ENCODE assay signal across 18 cellular contexts in genomic region chr21:36480618-36481017, GRCh38. TPM values are rescaled to one million over a fixed set of nuclear protein-coding genes. Genes with fewer than 3 reads are reported as not detected.
DNase-seq lines count a peak whose midpoint lies in the region; ATAC-seq, FAIRE-seq and TF ChIP-seq lines count a peak whose summit lies in the region.
"Had no signal": no experiment of that assay in that cellular context is flagged by ENCODE, and none has a peak within 500 bp of the region (broad histone marks: within the 10 kb centered on the region; RNA-seq: fewer than 3 reads in every experiment).

No MANE protein-coding gene starts in this region.

- DNase-seq in astrocyte (ENCODE audit: low read depth) (no peak), left lobe of liver (ENCODE audit: low spot score) (no peak), neural progenitor cell (ENCODE audit: low spot score) (no peak), upper lobe of right lung (no peak), foreskin fibroblast (no peak), NCI-H2227 (lab: John Stamatoyannopoulos, UW; ENCODE audit: unreplicated experiment) (no peak)
- DNase-seq: Calu3; CD8-positive, alpha-beta T cell; DMS79 treated with DMSO at 0.1 percent for 48 hours; GF-D8; GM23248; KBM-7 had no signal

- peaks cover 3% of the 10 kb centered on the region for H3K9me3 Mint-ChIP-seq in astrocyte (ENCODE audit: unreplicated experiment)
- no peaks in the 10 kb centered on the region for H3K9me3 Mint-ChIP-seq in neural progenitor cell
- H3K9me3 Mint-ChIP-seq: CD8-positive, alpha-beta T cell; IgD-negative memory B cell had no signal

- H3K36me3 Mint-ChIP-seq in astrocyte (ENCODE audit: low read depth, unreplicated experiment) (peaks cover 3% of the 10 kb centered on the region), neural progenitor cell (no peaks in the 10 kb centered on the region)
- H3K36me3 Mint-ChIP-seq: CD8-positive, alpha-beta T cell; IgD-negative memory B cell had no signal

- no peaks in the 10 kb centered on the region for H3K27me3 Mint-ChIP-seq in astrocyte (ENCODE audit: low read depth, unreplicated experiment)
- peaks cover 5% of the 10 kb centered on the region for H3K27me3 Mint-ChIP-seq in neural progenitor cell (ENCODE audit: insufficient read depth, low read depth)
- H3K27me3 Mint-ChIP-seq: IgD-negative memory B cell had no signal

- H3K27me3 ChIP-seq in astrocyte (ENCODE audit: insufficient read depth, low read length) (no peaks in the 10 kb centered on the region), neural progenitor cell (no peaks in the 10 kb centered on the region), upper lobe of right lung (no peaks in the 10 kb centered on the region)
- H3K27me3 ChIP-seq: BLaER1 had no signal

- TF ChIP-seq CTCF in astrocyte (IDR thresholded peaks at IDR 0.05; ENCODE audit: insufficient read depth, low read depth, low read length) (no peak), neural progenitor cell (IDR thresholded peaks at IDR 0.05) (no peak), upper lobe of right lung (IDR thresholded peaks at IDR 0.05) (no peak), foreskin fibroblast (IDR thresholded peaks at IDR 0.05; ENCODE audit: low read depth, low read length) (no peak)

- H3K79me2 ChIP-seq in astrocyte (ENCODE audit: insufficient read depth, low read length) = no peaks in the 10 kb centered on the region
- H3K79me2 ChIP-seq in neural progenitor cell (ENCODE audit: low read depth) = no peaks in the 10 kb centered on the region

- H3K36me3 ChIP-seq in astrocyte (ENCODE audit: insufficient read depth, low read length) (no peaks in the 10 kb centered on the region), neural progenitor cell (no peaks in the 10 kb centered on the region), upper lobe of right lung (no peaks in the 10 kb centered on the region)
- H3K36me3 ChIP-seq: BLaER1, HAP-1 had no signal

- no peaks in the 10 kb centered on the region for H3F3A ChIP-seq in neural progenitor cell (ENCODE audit: low read depth)

- H3K9me3 ChIP-seq in astrocyte (ENCODE audit: insufficient read depth, low read depth, low read length) (no peaks in the 10 kb centered on the region), neural progenitor cell (ENCODE audit: low read depth) (no peaks in the 10 kb centered on the region), upper lobe of right lung (no peaks in the 10 kb centered on the region)
- H3K9me3 ChIP-seq: A549, BLaER1, HAP-1 had no signal

- H3K4me1 ChIP-seq in astrocyte (ENCODE audit: insufficient read depth, low read length) (peaks cover 27% of the 10 kb centered on the region), neural progenitor cell (no peaks in the 10 kb centered on the region), upper lobe of right lung (peaks cover 4% of the 10 kb centered on the region)
- H3K4me1 ChIP-seq: BLaER1, HAP-1 had no signal

- no peak overlapping the region for H3K4me3 ChIP-seq in astrocyte (ENCODE audit: insufficient read depth, low read depth, low read length)
- no peak overlapping the region for H3K4me3 ChIP-seq in neural progenitor cell
- H3K4me3 ChIP-seq in upper lobe of right lung = no peak overlapping the region
- H3K4me3 ChIP-seq in foreskin fibroblast (ENCODE audit: low read depth in 1 of 2, low read length in 2 of 2) = no peak overlapping the region
- H3K4me3 ChIP-seq: A549, BLaER1, GM23248, HAP-1 had no signal

- H4K20me1 ChIP-seq in astrocyte (ENCODE audit: insufficient read depth, low read length) = no peaks in the 10 kb centered on the region
- H4K20me1 ChIP-seq in neural progenitor cell (ENCODE audit: low read depth) = no peaks in the 10 kb centered on the region
- H4K20me1 ChIP-seq: BLaER1 had no signal

- peak; percentile 9 for ATAC-seq in left lobe of liver
- no peak for ATAC-seq in upper lobe of right lung
- no peak for ATAC-seq in HG03196 (IDR thresholded peaks at IDR 0.05; ENCODE audit: unreplicated experiment)
- ATAC-seq: A549; CD8-positive, alpha-beta T cell had no signal

- H3K4me3 Mint-ChIP-seq in astrocyte (ENCODE audit: unreplicated experiment) = no peak overlapping the region
- H3K4me3 Mint-ChIP-seq in neural progenitor cell = no peak overlapping the region
- H3K4me3 Mint-ChIP-seq: CD8-positive, alpha-beta T cell; IgD-negative memory B cell had no signal

- H3K4me2 ChIP-seq in astrocyte (ENCODE audit: low read length) = no peak overlapping the region
- H3K4me2 ChIP-seq in neural progenitor cell = no peak overlapping the region
- H3K4me2 ChIP-seq: BLaER1 had no signal

- H3K9ac ChIP-seq in astrocyte (ENCODE audit: low read length) = no peak overlapping the region
- H3K9ac ChIP-seq in neural progenitor cell = no peak overlapping the region
- H3K9ac ChIP-seq: BLaER1, GM23248 had no signal

- no peak overlapping the region for H2AFZ ChIP-seq in astrocyte (ENCODE audit: low read depth, low read length)
- peak overlapping the region; percentile 16 for H2AFZ ChIP-seq in neural progenitor cell (replicated peaks)
- H2AFZ ChIP-seq: GM23248 had no signal

- FAIRE-seq in astrocyte (lab: Jason Lieb, UNC) = no peak
- FAIRE-seq: A549 had no signal

- H3K4me1 Mint-ChIP-seq in astrocyte (ENCODE audit: low read depth, unreplicated experiment) (peaks cover 25% of the 10 kb centered on the region), neural progenitor cell (peaks cover 5% of the 10 kb centered on the region)

- H3K27ac ChIP-seq in astrocyte (ENCODE audit: low read depth, low read length) (no peak overlapping the region), neural progenitor cell (no peak overlapping the region), upper lobe of right lung (peak overlapping the region; percentile 6)
- H3K27ac ChIP-seq: BLaER1, GM23248 had no signal

- peak overlapping the region; percentile 84 for H3K27ac Mint-ChIP-seq in astrocyte (ENCODE audit: unreplicated experiment)
- no peak overlapping the region for H3K27ac Mint-ChIP-seq in neural progenitor cell
- H3K27ac Mint-ChIP-seq: CD8-positive, alpha-beta T cell; IgD-negative memory B cell had no signal

- intact Hi-C loops in upper lobe of right lung (cut with DNase I) = no loop called here

RNA-seq across cellular contexts. Expression of gene CLDN14, which starts 0.7 kb away (rescaled TPM):
- not detected in 2 replicates for total RNA-seq in astrocyte
- total RNA-seq in left lobe of liver = 16.4 TPM
- not detected in 2 replicates for total RNA-seq in neural progenitor cell (ENCODE audit: low replicate concordance)
- total RNA-seq in upper lobe of right lung = not detected
- total RNA-seq: Calu3; CD8-positive, alpha-beta T cell; GM23248; H4 had no signal

Comparison
In these comparisons a context has a peak if more than half of its experiments do, and no peak if none do; other contexts are left out.
1. RNA of gene CLDN14, which starts 0.7 kb away (total RNA-seq): 16.4 TPM in left lobe of liver (single experiment); not detected in astrocyte, not detected in neural progenitor cell and not detected in upper lobe of right lung (single experiment); every median in the first group is over 10 times any median in the second.